8 cellular contexts compared by ENCODE assay signal in genomic region chr2:36966370-36967235, GRCh38. TPM values are rescaled to one million over a fixed set of nuclear protein-coding genes. Genes with fewer than 3 reads are reported as not detected.
DNase-seq lines count a peak whose midpoint lies in the region; ATAC-seq and TF ChIP-seq lines count a peak whose summit lies in the region.

Gene STRN, minus strand, starts transcription at chr2:36966536. Its CDS starts 73 bp downstream, at chr2:36966463.

- TF ChIP-seq CTCF in AG04450 (IDR thresholded peaks at IDR 0.05; ENCODE audit: low read depth, low read length), result no peak
- TF ChIP-seq CTCF in WERI-Rb-1 (IDR thresholded peaks at IDR 0.05; ENCODE audit: low read depth, low read length), result no peak
- TF ChIP-seq CTCF in breast epithelium (IDR thresholded peaks at IDR 0.05), result no peak
- TF ChIP-seq CTCF in smooth muscle cell (IDR thresholded peaks at IDR 0.05; ENCODE audit: borderline replicate concordance, insufficient read depth, poor library complexity, severe bottlenecking), result no peak

- H2AFZ ChIP-seq in smooth muscle cell (ENCODE audit: low read depth), result peak within 1 kb of the TSS; percentile 92

- 1% methylated on average over 52 of the region's 91 CpGs for WGBS in smooth muscle cell (ENCODE audit: low lambda C conversion rate)

- peak; percentile 79 for DNase-seq in AG04450 (ENCODE audit: low read depth, low spot score)
- DNase-seq in NCI-H2227 (lab: John Stamatoyannopoulos, UW; ENCODE audit: unreplicated experiment), result peak; percentile 98
- DNase-seq in WERI-Rb-1, result peak; percentile 98
- DNase-seq in breast epithelium (ENCODE audit: low spot score in 2 of 2), result peak; percentile 93 to 96
- peak; percentile 96 for DNase-seq in iPS-NIHi7 (ENCODE audit: extremely low spot score)
- peak; percentile 89 for DNase-seq in smooth muscle cell (lab: John Stamatoyannopoulos, UW; ENCODE audit: unreplicated experiment)

- H3K9me3 ChIP-seq in AG04450 (ENCODE audit: control insufficient read depth, insufficient read depth, low read length), result no peaks in the 10 kb centered on the region
- no peaks in the 10 kb centered on the region for H3K9me3 ChIP-seq in WERI-Rb-1 (ENCODE audit: severe bottlenecking)
- no peaks in the 10 kb centered on the region for H3K9me3 ChIP-seq in breast epithelium
- no peaks in the 10 kb centered on the region for H3K9me3 ChIP-seq in smooth muscle cell (replicated peaks; ENCODE audit: low read depth)

- H3F3A ChIP-seq in smooth muscle cell (ENCODE audit: low read depth), result no peaks in the 10 kb centered on the region

- no peaks in the 10 kb centered on the region for H3K27me3 ChIP-seq in AG04450 (ENCODE audit: control insufficient read depth, insufficient read depth, low read length)
- H3K27me3 ChIP-seq in WERI-Rb-1 (ENCODE audit: insufficient read depth, low read depth, severe bottlenecking), result no peaks in the 10 kb centered on the region
- H3K27me3 ChIP-seq in breast epithelium, result no peaks in the 10 kb centered on the region
- no peaks in the 10 kb centered on the region for H3K27me3 ChIP-seq in smooth muscle cell (ENCODE audit: low read depth)

- intact Hi-C loops in breast epithelium (cut with DNase I; ENCODE audit: low total_unique reads), result no loop called here

- H3K4me1 ChIP-seq in breast epithelium, result peaks cover 0 to 12% of the 10 kb centered on the region in 2 donors
- H3K4me1 ChIP-seq in smooth muscle cell (ENCODE audit: low read depth), result peaks cover 17% of the 10 kb centered on the region

- H3K36me3 ChIP-seq in WERI-Rb-1 (no peaks in the 10 kb centered on the region), breast epithelium (no peaks in the 10 kb centered on the region), smooth muscle cell (ENCODE audit: low read depth) (no peaks in the 10 kb centered on the region)

- POLR2A ChIA-PET in AG04450 (lab: Yijun Ruan, JAX), result interaction anchor here (0.7 to 1.3 kb wide), 4 partner anchors 15 to 96 kb away, joined by 3 to 6 read pairs (median 4); no protein-coding TSS in a partner anchor

- H3K4me3 ChIP-seq in AG04450 (ENCODE audit: low read depth, low read length) (peak within 1 kb of the TSS; percentile 91), WERI-Rb-1 (ENCODE audit: low read depth, low read length) (peak within 1 kb of the TSS; percentile 93), breast epithelium (peak within 1 kb of the TSS; percentile 76 to 98 (median 90)), smooth muscle cell (peak within 1 kb of the TSS; percentile 99)

- H3K27ac ChIP-seq in AG04450 (ENCODE audit: low read depth, low read length) (peak within 1 kb of the TSS; percentile 65), WERI-Rb-1 (peak within 1 kb of the TSS; percentile 92), breast epithelium (peak within 1 kb of the TSS; percentile 94 to 95), smooth muscle cell (ENCODE audit: low read depth) (peak within 1 kb of the TSS; percentile 81)

- H3K79me2 ChIP-seq in smooth muscle cell (ENCODE audit: low read depth), result peaks cover 39% of the 10 kb centered on the region

- CTCF ChIA-PET in AG04450 (lab: Charles Lee), result interaction anchor here (1.9 kb wide), 1 partner anchor 48 kb away, joined by 5 read pairs; no protein-coding TSS in a partner anchor

- peaks cover 19% of the 10 kb centered on the region for H4K20me1 ChIP-seq in smooth muscle cell (ENCODE audit: low read depth)

- ATAC-seq in GM18909 (IDR thresholded peaks at IDR 0.05; ENCODE audit: poor library complexity, unreplicated experiment) (peak; percentile 99), HG03159 (IDR thresholded peaks at IDR 0.05; ENCODE audit: unreplicated experiment) (peak; percentile 97)

- peak within 1 kb of the TSS; percentile 85 for H3K9ac ChIP-seq in smooth muscle cell (ENCODE audit: low read depth)

- TF ChIP-seq POLR2A in breast epithelium (IDR thresholded peaks at IDR 0.05), result no peak

- H3K4me2 ChIP-seq in smooth muscle cell, result peak within 1 kb of the TSS; percentile 99

RNA-seq across cellular contexts. Expression of gene STRN, which starts in this region (rescaled TPM):
- 15.5 and 20.0 TPM in 2 replicates for polyA plus RNA-seq in AG04450 (2011; rRNA removed)
- 21.2 and 34.7 TPM in 2 replicates for polyA minus RNA-seq in AG04450 (2011; rRNA and poly(A)+ RNA removed)
- total RNA-seq in breast epithelium, result 10 to 100 TPM; 27.2 to 35.1 (median 32.5) TPM
- 17.4 and 19.6 TPM in 2 replicates for total RNA-seq in smooth muscle cell
- 4.6 and 8.1 TPM in 2 replicates for polyA plus RNA-seq in smooth muscle cell

Comparison
In these comparisons a context has a peak if more than half of its experiments do, and no peak if none do; other contexts are left out.
1. Peak in every context shown above with its lines: DNase-seq, ATAC-seq, H3K4me3 ChIP-seq and H3K27ac ChIP-seq.